Comparison of ENCODE assay signal across 1 cellular context in the genomic region with DNA sequence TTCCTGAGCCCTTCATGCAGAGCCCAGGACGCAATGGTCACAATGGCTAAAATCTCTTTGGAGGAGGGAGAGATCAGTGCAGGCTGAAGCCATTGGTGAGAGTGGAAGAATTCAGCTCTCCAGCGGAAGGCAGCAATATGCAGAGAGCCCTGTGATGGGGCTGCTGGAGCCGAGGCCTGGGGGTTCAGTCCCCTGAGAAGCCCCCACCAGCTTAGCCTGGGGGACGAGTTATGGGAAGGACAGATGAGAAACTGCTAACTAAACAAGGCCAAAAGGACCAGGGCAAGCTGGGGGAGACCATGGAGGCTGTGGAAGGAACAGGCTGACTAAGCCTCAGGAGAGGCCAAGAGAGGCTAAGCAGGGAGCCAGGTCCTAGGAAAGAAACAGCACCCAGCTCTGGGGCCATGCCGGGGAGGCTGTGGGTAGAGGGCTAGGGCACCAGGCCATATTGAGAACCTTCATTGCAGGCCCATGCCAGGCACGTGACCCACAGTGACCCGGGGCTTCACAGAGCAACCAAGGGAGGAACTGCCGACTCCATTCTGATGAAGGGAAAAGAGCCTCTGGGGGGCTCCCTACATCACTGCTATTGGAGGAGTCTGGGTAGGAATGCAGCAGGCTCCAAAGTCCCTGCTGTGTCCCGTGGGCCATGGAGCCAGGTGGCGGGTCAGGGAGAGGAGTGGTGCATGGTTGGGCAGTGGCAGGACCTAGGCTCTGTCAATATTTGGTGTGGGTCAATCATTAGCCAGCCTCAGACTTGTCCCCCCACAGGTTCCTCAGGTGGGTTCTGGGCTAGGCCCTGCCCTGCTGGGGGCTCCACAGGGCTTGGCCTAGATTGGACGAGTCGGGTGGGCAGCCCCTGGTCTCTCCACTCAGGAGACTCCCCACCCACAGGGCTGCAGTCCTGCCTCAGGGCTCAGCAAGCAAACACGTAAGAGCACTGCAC.
TF ChIP-seq lines count a peak whose summit lies in the region.

No MANE protein-coding gene starts in this region.

TF ChIP-seq in HepG2, 621 proteins besides CTCF, POLR2A, EP300 and RAD21 (continued from another document and continues in another):
- TF ChIP-seq ZNF572 (CRISPR knock-in tag; IDR thresholded peaks at IDR 0.05), result peak; percentile 71; the same call in 1 of the 2 replicates
- peak; percentile 98 for TF ChIP-seq KDM6A (CRISPR knock-in tag; IDR thresholded peaks at IDR 0.05; ENCODE audit: low read depth)
- TF ChIP-seq ADNP (CRISPR knock-in tag; IDR thresholded peaks at IDR 0.05), result no peak
- TF ChIP-seq ARNTL (CRISPR knock-in tag; IDR thresholded peaks at IDR 0.05), result peak; percentile 97
- TF ChIP-seq, protein P1, sequence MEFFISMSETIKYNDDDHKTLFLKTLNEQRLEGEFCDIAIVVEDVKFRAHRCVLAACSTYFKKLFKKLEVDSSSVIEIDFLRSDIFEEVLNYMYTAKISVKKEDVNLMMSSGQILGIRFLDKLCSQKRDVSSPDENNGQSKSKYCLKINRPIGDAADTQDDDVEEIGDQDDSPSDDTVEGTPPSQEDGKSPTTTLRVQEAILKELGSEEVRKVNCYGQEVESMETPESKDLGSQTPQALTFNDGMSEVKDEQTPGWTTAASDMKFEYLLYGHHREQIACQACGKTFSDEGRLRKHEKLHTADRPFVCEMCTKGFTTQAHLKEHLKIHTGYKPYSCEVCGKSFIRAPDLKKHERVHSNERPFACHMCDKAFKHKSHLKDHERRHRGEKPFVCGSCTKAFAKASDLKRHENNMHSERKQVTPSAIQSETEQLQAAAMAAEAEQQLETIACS (CRISPR knock-in tag; IDR thresholded peaks at IDR 0.05), result peak; percentile 62
- no peak for TF ChIP-seq PCBP2 (optimal IDR thresholded peaks at IDR 0.05; ENCODE audit: low read depth, low read length, poor library complexity, severe bottlenecking)
- TF ChIP-seq SOX13 (IDR thresholded peaks at IDR 0.05), result no peak; the same call in 1 of the 2 replicates
- peak in 1 of 2 experiments; percentile 78; a peak in 2 of 4 replicates for TF ChIP-seq SOX13 (CRISPR knock-in tag; conservative IDR thresholded peaks at IDR 0.05 in 1 of 2, IDR thresholded peaks at IDR 0.05 in 1 of 2)
- peak; percentile 94 for TF ChIP-seq ZIK1 (CRISPR knock-in tag; IDR thresholded peaks at IDR 0.05; ENCODE audit: borderline replicate concordance, low read depth)
- TF ChIP-seq, protein P2, sequence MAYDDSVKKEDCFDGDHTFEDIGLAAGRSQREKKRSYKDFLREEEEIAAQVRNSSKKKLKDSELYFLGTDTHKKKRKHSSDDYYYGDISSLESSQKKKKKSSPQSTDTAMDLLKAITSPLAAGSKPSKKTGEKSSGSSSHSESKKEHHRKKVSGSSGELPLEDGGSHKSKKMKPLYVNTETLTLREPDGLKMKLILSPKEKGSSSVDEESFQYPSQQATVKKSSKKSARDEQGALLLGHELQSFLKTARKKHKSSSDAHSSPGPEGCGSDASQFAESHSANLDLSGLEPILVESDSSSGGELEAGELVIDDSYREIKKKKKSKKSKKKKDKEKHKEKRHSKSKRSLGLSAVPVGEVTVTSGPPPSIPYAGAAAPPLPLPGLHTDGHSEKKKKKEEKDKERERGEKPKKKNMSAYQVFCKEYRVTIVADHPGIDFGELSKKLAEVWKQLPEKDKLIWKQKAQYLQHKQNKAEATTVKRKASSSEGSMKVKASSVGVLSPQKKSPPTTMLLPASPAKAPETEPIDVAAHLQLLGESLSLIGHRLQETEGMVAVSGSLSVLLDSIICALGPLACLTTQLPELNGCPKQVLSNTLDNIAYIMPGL (CRISPR knock-in tag; IDR thresholded peaks at IDR 0.05; ENCODE audit: borderline replicate concordance in 1 of 2, low read depth in 1 of 2), result peak; percentile 65 to 87; a peak in 3 of 4 replicates
- TF ChIP-seq TFAP4 (IDR thresholded peaks at IDR 0.05; ENCODE audit: borderline replicate concordance, low read depth), result peak; percentile 95
- TF ChIP-seq ZBTB7A (CRISPR knock-in tag; IDR thresholded peaks at IDR 0.05), result peak; percentile 95
- peak; percentile 91 for TF ChIP-seq RARA (CRISPR knock-in tag; IDR thresholded peaks at IDR 0.05)
- peak; percentile 82; the same call in 1 of the 2 replicates for TF ChIP-seq ZNF589 (CRISPR knock-in tag; conservative IDR thresholded peaks at IDR 0.05)
- TF ChIP-seq CHD4 (IDR thresholded peaks at IDR 0.05; ENCODE audit: borderline replicate concordance, low read length), result 0 out of 2 replicates have a peak, but pooled peaks have one; percentile 95
- peak; percentile 72 for TF ChIP-seq RBFOX2 (IDR thresholded peaks at IDR 0.05; ENCODE audit: low read depth, low read length)
- TF ChIP-seq REL (CRISPR knock-in tag; conservative IDR thresholded peaks at IDR 0.05), result no peak
- peak; percentile 99 for TF ChIP-seq TEAD3 (CRISPR knock-in tag; optimal IDR thresholded peaks at IDR 0.05; ENCODE audit: borderline replicate concordance)
- TF ChIP-seq MYC (CRISPR knock-in tag; IDR thresholded peaks at IDR 0.05; ENCODE audit: borderline replicate concordance), result peak; percentile 91
- peak; percentile 94 for TF ChIP-seq ZFX (CRISPR knock-in tag; IDR thresholded peaks at IDR 0.05; ENCODE audit: low read depth)
- no peak for TF ChIP-seq ZNF446 (CRISPR knock-in tag; IDR thresholded peaks at IDR 0.05)
- peak; percentile 90 for TF ChIP-seq PHF5A (CRISPR knock-in tag; IDR thresholded peaks at IDR 0.05; ENCODE audit: low read depth, unreplicated experiment)
- peak; percentile 93; the same call in 1 of the 2 replicates for TF ChIP-seq ZNF788 (CRISPR knock-in tag; IDR thresholded peaks at IDR 0.05; ENCODE audit: borderline replicate concordance)
- TF ChIP-seq, protein P3, sequence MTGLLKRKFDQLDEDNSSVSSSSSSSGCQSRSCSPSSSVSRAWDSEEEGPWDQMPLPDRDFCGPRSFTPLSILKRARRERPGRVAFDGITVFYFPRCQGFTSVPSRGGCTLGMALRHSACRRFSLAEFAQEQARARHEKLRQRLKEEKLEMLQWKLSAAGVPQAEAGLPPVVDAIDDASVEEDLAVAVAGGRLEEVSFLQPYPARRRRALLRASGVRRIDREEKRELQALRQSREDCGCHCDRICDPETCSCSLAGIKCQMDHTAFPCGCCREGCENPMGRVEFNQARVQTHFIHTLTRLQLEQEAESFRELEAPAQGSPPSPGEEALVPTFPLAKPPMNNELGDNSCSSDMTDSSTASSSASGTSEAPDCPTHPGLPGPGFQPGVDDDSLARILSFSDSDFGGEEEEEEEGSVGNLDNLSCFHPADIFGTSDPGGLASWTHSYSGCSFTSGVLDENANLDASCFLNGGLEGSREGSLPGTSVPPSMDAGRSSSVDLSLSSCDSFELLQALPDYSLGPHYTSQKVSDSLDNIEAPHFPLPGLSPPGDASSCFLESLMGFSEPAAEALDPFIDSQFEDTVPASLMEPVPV (CRISPR knock-in tag; IDR thresholded peaks at IDR 0.05), result 0 out of 2 replicates have a peak, but pooled peaks have one; percentile 22
- peak; percentile 63 for TF ChIP-seq SRSF1 (optimal IDR thresholded peaks at IDR 0.05; ENCODE audit: low read depth, low read length)
- no peak for TF ChIP-seq ZNF17 (CRISPR knock-in tag; IDR thresholded peaks at IDR 0.05)
- peak; percentile 98; the same call in 1 of the 2 replicates for TF ChIP-seq REPIN1 (CRISPR knock-in tag; IDR thresholded peaks at IDR 0.05; ENCODE audit: borderline replicate concordance, low read depth)
- TF ChIP-seq, protein P4, sequence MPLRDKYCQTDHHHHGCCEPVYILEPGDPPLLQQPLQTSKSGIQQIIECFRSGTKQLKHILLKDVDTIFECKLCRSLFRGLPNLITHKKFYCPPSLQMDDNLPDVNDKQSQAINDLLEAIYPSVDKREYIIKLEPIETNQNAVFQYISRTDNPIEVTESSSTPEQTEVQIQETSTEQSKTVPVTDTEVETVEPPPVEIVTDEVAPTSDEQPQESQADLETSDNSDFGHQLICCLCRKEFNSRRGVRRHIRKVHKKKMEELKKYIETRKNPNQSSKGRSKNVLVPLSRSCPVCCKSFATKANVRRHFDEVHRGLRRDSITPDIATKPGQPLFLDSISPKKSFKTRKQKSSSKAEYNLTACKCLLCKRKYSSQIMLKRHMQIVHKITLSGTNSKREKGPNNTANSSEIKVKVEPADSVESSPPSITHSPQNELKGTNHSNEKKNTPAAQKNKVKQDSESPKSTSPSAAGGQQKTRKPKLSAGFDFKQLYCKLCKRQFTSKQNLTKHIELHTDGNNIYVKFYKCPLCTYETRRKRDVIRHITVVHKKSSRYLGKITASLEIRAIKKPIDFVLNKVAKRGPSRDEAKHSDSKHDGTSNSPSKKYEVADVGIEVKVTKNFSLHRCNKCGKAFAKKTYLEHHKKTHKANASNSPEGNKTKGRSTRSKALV (CRISPR knock-in tag; IDR thresholded peaks at IDR 0.05), result peak; percentile 73; the same call in 1 of the 2 replicates
- TF ChIP-seq, protein P5, sequence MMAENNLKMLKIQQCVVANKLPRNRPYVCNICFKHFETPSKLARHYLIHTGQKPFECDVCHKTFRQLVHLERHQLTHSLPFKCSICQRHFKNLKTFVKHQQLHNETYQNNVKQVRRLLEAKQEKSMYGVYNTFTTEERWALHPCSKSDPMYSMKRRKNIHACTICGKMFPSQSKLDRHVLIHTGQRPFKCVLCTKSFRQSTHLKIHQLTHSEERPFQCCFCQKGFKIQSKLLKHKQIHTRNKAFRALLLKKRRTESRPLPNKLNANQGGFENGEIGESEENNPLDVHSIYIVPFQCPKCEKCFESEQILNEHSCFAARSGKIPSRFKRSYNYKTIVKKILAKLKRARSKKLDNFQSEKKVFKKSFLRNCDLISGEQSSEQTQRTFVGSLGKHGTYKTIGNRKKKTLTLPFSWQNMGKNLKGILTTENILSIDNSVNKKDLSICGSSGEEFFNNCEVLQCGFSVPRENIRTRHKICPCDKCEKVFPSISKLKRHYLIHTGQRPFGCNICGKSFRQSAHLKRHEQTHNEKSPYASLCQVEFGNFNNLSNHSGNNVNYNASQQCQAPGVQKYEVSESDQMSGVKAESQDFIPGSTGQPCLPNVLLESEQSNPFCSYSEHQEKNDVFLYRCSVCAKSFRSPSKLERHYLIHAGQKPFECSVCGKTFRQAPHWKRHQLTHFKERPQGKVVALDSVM (CRISPR knock-in tag; IDR thresholded peaks at IDR 0.05), result peak; percentile 95
- TF ChIP-seq SMC3 (IDR thresholded peaks at IDR 0.05; ENCODE audit: low read length), result peak; percentile 68
- TF ChIP-seq KMT2B (CRISPR knock-in tag; IDR thresholded peaks at IDR 0.05), result 0 out of 2 replicates have a peak, but pooled peaks have one; percentile 53
- TF ChIP-seq TOPORS (CRISPR knock-in tag; IDR thresholded peaks at IDR 0.05), result peak; percentile 88; the same call in 1 of the 2 replicates
- TF ChIP-seq FOSL2 (CRISPR knock-in tag; IDR thresholded peaks at IDR 0.05), result peak; percentile 84
- peak; percentile 95; the same call in 1 of the 2 replicates for TF ChIP-seq SMAD1 (CRISPR knock-in tag; IDR thresholded peaks at IDR 0.05; ENCODE audit: borderline replicate concordance, low read depth)
- peak; percentile 66; the same call in 1 of the 2 replicates for TF ChIP-seq MXD4 (CRISPR knock-in tag; IDR thresholded peaks at IDR 0.05)
- TF ChIP-seq ZBTB25 (CRISPR knock-in tag; IDR thresholded peaks at IDR 0.05), result peak; percentile 42; the same call in 1 of the 2 replicates
- no peak for TF ChIP-seq ZNF142 (CRISPR knock-in tag; IDR thresholded peaks at IDR 0.05)
- TF ChIP-seq HNF4G (IDR thresholded peaks at IDR 0.05; ENCODE audit: borderline replicate concordance, low read depth, low read length), result peak; percentile 100
- peak; percentile 98 for TF ChIP-seq HNF4G (CRISPR knock-in tag; IDR thresholded peaks at IDR 0.05; ENCODE audit: borderline replicate concordance, low read depth)
- TF ChIP-seq MTF1 (CRISPR knock-in tag; IDR thresholded peaks at IDR 0.05), result 0 out of 2 replicates have a peak, but pooled peaks have one; percentile 17
- peak; percentile 85 for TF ChIP-seq BRD4 (CRISPR knock-in tag; IDR thresholded peaks at IDR 0.05)
